8 cellular contexts compared by ENCODE assay signal in genomic region chr19:34255546-34255945, GRCh38. TPM values are rescaled to one million over a fixed set of nuclear protein-coding genes. Genes with fewer than 3 reads are reported as not detected.
A peak's percentile ranks its signal among the peaks of the same experiment; 100 is the strongest.
DNase-seq lines count a peak whose midpoint lies in the region; ATAC-seq and TF ChIP-seq lines count a peak whose summit lies in the region.

No MANE protein-coding gene starts in this region.

- H3K27ac Mint-ChIP-seq in T-helper 2 cell treated with Interferon-gamma antibody and Interleukin-4, amounts not matched to agents 5 μg/mL and 100 μg/mL, for 36 hours = peak overlapping the region; percentile 63
- H3K27ac Mint-ChIP-seq in activated naive CD8-positive, alpha-beta T cell treated with anti-CD3 and anti-CD28 coated beads, Interleukin-2, amount 10 ng/mL, durations not matched to agents 7 days and 5 days = peak overlapping the region; percentile 73

- no peaks in the 10 kb centered on the region for H3K36me3 Mint-ChIP-seq in T-helper 2 cell treated with Interferon-gamma antibody and Interleukin-4, amounts not matched to agents 5 μg/mL and 100 μg/mL, for 36 hours (ENCODE audit: low read depth)
- H3K36me3 Mint-ChIP-seq in activated naive CD8-positive, alpha-beta T cell treated with anti-CD3 and anti-CD28 coated beads, Interleukin-2, amount 10 ng/mL, durations not matched to agents 7 days and 5 days = peaks cover 1% of the 10 kb centered on the region

- no peak for DNase-seq in T-helper 2 cell treated with Interferon-gamma antibody and Interleukin-4, amounts not matched to agents 5 μg/mL and 100 μg/mL, for 36 hours (ENCODE audit: low spot score)
- DNase-seq in T-helper 2 cell (no peak), kidney epithelial cell (ENCODE audit: low read depth) (no peak), substantia nigra (lab: John Stamatoyannopoulos, UW) (no peak), occipital lobe (lab: John Stamatoyannopoulos, UW) (no peak)
- DNase-seq in activated naive CD8-positive, alpha-beta T cell treated with anti-CD3 and anti-CD28 coated beads, Interleukin-2, amount 10 ng/mL, durations not matched to agents 7 days and 5 days = no peak

- H3K4me3 Mint-ChIP-seq in T-helper 2 cell treated with Interferon-gamma antibody and Interleukin-4, amounts not matched to agents 5 μg/mL and 100 μg/mL, for 36 hours = peak overlapping the region; percentile 72
- peak overlapping the region; percentile 81 for H3K4me3 Mint-ChIP-seq in activated naive CD8-positive, alpha-beta T cell treated with anti-CD3 and anti-CD28 coated beads, Interleukin-2, amount 10 ng/mL, durations not matched to agents 7 days and 5 days

- TF ChIP-seq CTCF in kidney epithelial cell (IDR thresholded peaks at IDR 0.05; ENCODE audit: insufficient read depth, low read length, poor library complexity, severe bottlenecking) = no peak

- H3K4me3 ChIP-seq in kidney epithelial cell (ENCODE audit: low read depth, low read length) = peak overlapping the region; percentile 86

- no peaks in the 10 kb centered on the region for H3K9me3 Mint-ChIP-seq in T-helper 2 cell treated with Interferon-gamma antibody and Interleukin-4, amounts not matched to agents 5 μg/mL and 100 μg/mL, for 36 hours
- H3K9me3 Mint-ChIP-seq in activated naive CD8-positive, alpha-beta T cell treated with anti-CD3 and anti-CD28 coated beads, Interleukin-2, amount 10 ng/mL, durations not matched to agents 7 days and 5 days = no peaks in the 10 kb centered on the region

- no peaks in the 10 kb centered on the region for H3K27me3 ChIP-seq in kidney epithelial cell (ENCODE audit: control insufficient read depth, insufficient read depth, low read length)

- POLR2A ChIA-PET in activated naive CD8-positive, alpha-beta T cell treated with anti-CD3 and anti-CD28 coated beads, Interleukin-2, amount 10 ng/mL, durations not matched to agents 7 days and 5 days (lab: Charles Lee) = interaction anchor here (0.6 kb wide), 1 partner anchor 54 kb away, joined by 4 read pairs; no protein-coding TSS in a partner anchor

- peaks cover 8% of the 10 kb centered on the region for H3K27me3 Mint-ChIP-seq in T-helper 2 cell treated with Interferon-gamma antibody and Interleukin-4, amounts not matched to agents 5 μg/mL and 100 μg/mL, for 36 hours (ENCODE audit: low read depth)
- no peaks in the 10 kb centered on the region for H3K27me3 Mint-ChIP-seq in activated naive CD8-positive, alpha-beta T cell treated with anti-CD3 and anti-CD28 coated beads, Interleukin-2, amount 10 ng/mL, durations not matched to agents 7 days and 5 days

- peaks cover 9% of the 10 kb centered on the region for H3K4me1 Mint-ChIP-seq in T-helper 2 cell treated with Interferon-gamma antibody and Interleukin-4, amounts not matched to agents 5 μg/mL and 100 μg/mL, for 36 hours (ENCODE audit: low read depth)
- H3K4me1 Mint-ChIP-seq in activated naive CD8-positive, alpha-beta T cell treated with anti-CD3 and anti-CD28 coated beads, Interleukin-2, amount 10 ng/mL, durations not matched to agents 7 days and 5 days = peaks cover 14% of the 10 kb centered on the region

- H3K27ac ChIP-seq in substantia nigra (ENCODE audit: low read depth, low read length, poor library complexity, severe bottlenecking) = peak overlapping the region; percentile 72

- H3K36me3 ChIP-seq in kidney epithelial cell (ENCODE audit: control insufficient read depth, insufficient read depth, low read length) = no peaks in the 10 kb centered on the region

- no peak for ATAC-seq in activated naive CD8-positive, alpha-beta T cell treated with anti-CD3 and anti-CD28 coated beads, Interleukin-2, amount 10 ng/mL, durations not matched to agents 7 days and 5 days (ENCODE audit: low read depth)
- ATAC-seq in HG02623 (IDR thresholded peaks at IDR 0.05; ENCODE audit: unreplicated experiment) (no peak), HG03196 (IDR thresholded peaks at IDR 0.05; ENCODE audit: unreplicated experiment) (no peak)

RNA-seq across cellular contexts. Expression of gene GARRE1, which starts 1.2 kb away (rescaled TPM):
- 10 to 100 TPM; 17.7 to 19.4 TPM for total RNA-seq in activated naive CD8-positive, alpha-beta T cell treated with anti-CD3 and anti-CD28 coated beads, Interleukin-2, amount 10 ng/mL, durations not matched to agents 7 days and 5 days
- 14.8 and 18.6 TPM in 2 replicates for total RNA-seq in kidney epithelial cell
- 20.7 TPM for total RNA-seq in occipital lobe
